Comparison of ENCODE assay signal across 12 cellular contexts in the genomic region with DNA sequence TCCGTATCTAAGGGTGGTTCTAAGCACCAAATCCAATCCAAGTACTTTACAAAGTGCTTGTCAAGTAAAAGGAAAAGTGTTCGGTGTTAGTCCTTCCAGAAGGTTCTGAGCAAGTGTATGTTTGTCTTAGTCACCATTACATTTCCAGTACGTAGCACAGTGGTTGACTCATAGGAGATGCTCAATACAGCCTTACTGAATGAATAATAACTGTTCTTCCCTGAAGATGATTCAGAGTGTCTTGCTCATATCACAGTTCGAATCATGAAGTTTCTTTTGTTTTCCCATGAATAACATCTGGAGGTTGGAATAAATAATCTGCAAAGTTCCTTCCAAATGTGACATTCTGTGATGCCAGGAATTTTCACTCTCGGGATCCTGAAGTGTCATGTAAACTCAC. TPM values are rescaled to one million over a fixed set of nuclear protein-coding genes. Genes with fewer than 3 reads are reported as not detected.
DNase-seq lines count a peak whose midpoint lies in the region; ATAC-seq, FAIRE-seq and TF ChIP-seq lines count a peak whose summit lies in the region.
"Had no signal": no experiment of that assay in that cellular context is flagged by ENCODE, and none has a peak within 500 bp of the region (broad histone marks: within the 10 kb centered on the region; RNA-seq: fewer than 3 reads in every experiment).

No MANE protein-coding gene starts in this region.

- H3K9ac ChIP-seq in GM12878 (ENCODE audit: control insufficient read depth, insufficient read depth, low read length): no peak overlapping the region

- in situ Hi-C loops in GM12878 (cut with MboI): no loop called here

- no peaks in the 10 kb centered on the region for H3K79me2 ChIP-seq in GM12878 (ENCODE audit: control insufficient read depth, insufficient read depth, low read length)

- H3K27ac ChIP-seq in GM12878 (ENCODE audit: control insufficient read depth, insufficient read depth) (no peak overlapping the region), left lung (peak overlapping the region; percentile 41 to 44)

- H3K4me1 ChIP-seq in GM12878 (ENCODE audit: control insufficient read depth, insufficient read depth, low read length): no peaks in the 10 kb centered on the region
- peaks cover 0 to 6% of the 10 kb centered on the region in 2 donors for H3K4me1 ChIP-seq in left lung

- H3K4me2 ChIP-seq in GM12878 (ENCODE audit: control insufficient read depth, insufficient read depth): no peak overlapping the region

- RAD21 ChIA-PET in GM12878 (lab: Charles Lee; ENCODE audit: unreplicated experiment): no interaction called here

- FAIRE-seq in GM12878 (lab: Jason Lieb, UNC): no peak

- intact Hi-C loops in GM12878 (cut with micrococcal nuclease; ENCODE audit: unreplicated experiment) (no loop called here), left lung (cut with DNase I) (no loop called here)

- no peaks in the 10 kb centered on the region for H4K20me1 ChIP-seq in GM12878 (ENCODE audit: control insufficient read depth, insufficient read depth)

- H3K4me3 ChIP-seq in GM12878 (no peak overlapping the region), left lung (no peak overlapping the region)

- CTCF ChIA-PET in GM12878 (lab: Yijun Ruan, JAX): no interaction called here

- TF ChIP-seq EP300 in GM12878 (IDR thresholded peaks at IDR 0.05; ENCODE audit: borderline replicate concordance in 1 of 2, control insufficient read depth in 1 of 2, low read depth in 2 of 2, low read length in 2 of 2): no peak

- no peaks in the 10 kb centered on the region for H3K27me3 ChIP-seq in GM12878 (replicated peaks in 1 of 2; ENCODE audit: control insufficient read depth in 2 of 2, insufficient read depth in 2 of 2, low read length in 1 of 2)
- no peaks in the 10 kb centered on the region for H3K27me3 ChIP-seq in left lung

- no peaks in the 10 kb centered on the region; the same call in 2 of the 3 replicates for H3K9me3 ChIP-seq in GM12878 (replicated peaks; ENCODE audit: control insufficient read depth, insufficient read depth, low read length)
- no peaks in the 10 kb centered on the region for H3K9me3 ChIP-seq in left lung

- no TSS peak for BruUV-seq in GM12878 (replicated peaks; lab: Mats Ljungman, UMichigan)

- no peak for TF ChIP-seq RAD21 in GM12878 (IDR thresholded peaks at IDR 0.05; ENCODE audit: insufficient read depth, low read depth, low read length)

- DNase-seq in AG08396 (ENCODE audit: low spot score) (peak; percentile 67), HPDE6-E6E7 (ENCODE audit: extremely low spot score) (peak; percentile 82), GM12878 (ENCODE audit: low read depth, low spot score) (no peak), left lung (no peak), NCI-H69 (lab: John Stamatoyannopoulos, UW) (no peak), NCI-H524 treated with DMSO at 0.1 percent for 48 hours (lab: John Stamatoyannopoulos, UW) (no peak)
- DNase-seq: effector memory CD4-positive, alpha-beta T cell; left colon; NCI-H2171; T-helper 17 cell had no signal

- H2AFZ ChIP-seq in GM12878 (ENCODE audit: control insufficient read depth, low read depth, low read length): no peak overlapping the region

- no peak for TF ChIP-seq POLR2A in GM12878 (IDR thresholded peaks at IDR 0.05; ENCODE audit: low read depth, low read length)

- SMC1A ChIA-PET in GM12878 (lab: Charles Lee; ENCODE audit: uncharacterized antibody, unreplicated experiment): no interaction called here

- ATAC-seq in GM12878 (peak; percentile 28; the same call in 1 of the 3 replicates), left lung (peak; percentile 87), HG02571 (IDR thresholded peaks at IDR 0.05; ENCODE audit: unreplicated experiment) (no peak), HG03378 (IDR thresholded peaks at IDR 0.05; ENCODE audit: unreplicated experiment) (no peak)
- ATAC-seq: left colon, T-helper 17 cell had no signal

- TF ChIP-seq CTCF in GM12878 (IDR thresholded peaks at IDR 0.05 in 2 of 3, conservative IDR thresholded peaks at IDR 0.05 in 1 of 3; ENCODE audit: control insufficient read depth in 2 of 3, extremely low read depth in 1 of 3, insufficient read depth in 1 of 3, low read depth in 3 of 3, low read length in 3 of 3) (no peak), left lung (IDR thresholded peaks at IDR 0.05) (no peak)

- POLR2A ChIA-PET in GM12878 (lab: Charles Lee): no interaction called here

- 39% methylated on average over 5 of the region's 5 CpGs for WGBS in GM12878 (ENCODE audit: insufficient coverage, insufficient replicate concordance, low lambda C conversion rate, missing lambda C conversion rate)

- H3K36me3 ChIP-seq in GM12878 (ENCODE audit: control insufficient read depth in 2 of 2, insufficient read depth in 2 of 2, low read length in 1 of 2): no peaks in the 10 kb centered on the region
- no peaks in the 10 kb centered on the region for H3K36me3 ChIP-seq in left lung

TF ChIP-seq in GM12878, 131 proteins besides CTCF, POLR2A, EP300 and RAD21:
- TF ChIP-seq CREM (IDR thresholded peaks at IDR 0.05; ENCODE audit: low read depth) (no peak), JUNB (IDR thresholded peaks at IDR 0.05) (peak; percentile 44)

RNA-seq across cellular contexts. Expression of gene WNT2, which starts 53.4 kb away (rescaled TPM):
- total RNA-seq in GM12878 (2013; cell fraction: nucleolus; rRNA removed): 1.1 and 1.7 TPM in 2 replicates
- 0.22 and 0.28 TPM in 2 replicates for total RNA-seq in GM12878 (2014; rRNA removed)
- total RNA-seq in GM12878 (2014; rRNA removed; fragmentation: Illumina TruSeq; extraction: Trizol): 0.09 and 0.31 TPM in 2 replicates
- 0.15 and 0.37 TPM in 2 replicates for total RNA-seq in GM12878 (2021)
- not detected for polyA plus RNA-seq in GM12878 (2011; ENCODE audit: low read depth)
- 0.23 and 0.34 TPM in 2 replicates for polyA plus RNA-seq in GM12878 (2011; rRNA removed)
- polyA plus RNA-seq in GM12878 (2011; cell fraction: cytosol; rRNA removed): 0.33 and 0.60 TPM in 2 replicates
- 0.46 and 0.66 TPM in 2 replicates for polyA plus RNA-seq in GM12878 (2011; cell fraction: nucleus; rRNA removed)
- 0.08 and 0.14 TPM in 2 replicates for polyA plus RNA-seq in GM12878 (2012)
- polyA plus RNA-seq in GM12878 (2014; fragmentation: Illumina TruSeq; extraction: Trizol): 0.10 TPM in 1 of 2 replicates, not detected in the other
- polyA plus RNA-seq in GM12878 (2014; fragmentation: Nextera tagmentation; extraction: Ambion mirVana): under 1 TPM; 0.07 to 0.23 TPM
- polyA plus RNA-seq in GM12878 (2014; rRNA removed): 0.08 and 1.3 TPM in 2 replicates
- polyA plus RNA-seq in GM12878 (2016; fragmentation: Nextera tagmentation; extraction: Ambion mirVana): under 1 TPM; 0.16 to 0.30 TPM
- 0.29 and 0.57 TPM in 2 replicates for polyA minus RNA-seq in GM12878 (2011; rRNA and poly(A)+ RNA removed)
- polyA minus RNA-seq in GM12878 (2011; cell fraction: cytosol; rRNA and poly(A)+ RNA removed): not detected in 2 replicates
- 0.12 TPM in 1 of 2 replicates, not detected in the other for polyA minus RNA-seq in GM12878 (2011; cell fraction: nucleus; rRNA and poly(A)+ RNA removed)
- 10 to 100 TPM; 21.7 to 36.2 TPM for total RNA-seq in left lung
- total RNA-seq: left colon, T-helper 17 cell had no signal

Comparison
In these comparisons a context has a peak if more than half of its experiments do, and no peak if none do; other contexts are left out.
1. DNase-seq: peak in AG08396 (single experiment) and HPDE6-E6E7 (single experiment); none in GM12878 (single experiment), left lung (0 of 2), NCI-H69 (single experiment) and NCI-H524 treated with DMSO at 0.1 percent for 48 hours (single experiment).
2. ATAC-seq: peak in GM12878 (single experiment) and left lung (single experiment); none in HG02571 (single experiment) and HG03378 (single experiment).
3. RNA of gene WNT2, which starts 53.4 kb away (total RNA-seq): 21.7 to 36.2 TPM in left lung; 0.09 to 1.7 TPM in GM12878; every median in the first group is over 4 times any median in the second.